ENCODE assay signal across 1 cellular context in the genomic region with DNA sequence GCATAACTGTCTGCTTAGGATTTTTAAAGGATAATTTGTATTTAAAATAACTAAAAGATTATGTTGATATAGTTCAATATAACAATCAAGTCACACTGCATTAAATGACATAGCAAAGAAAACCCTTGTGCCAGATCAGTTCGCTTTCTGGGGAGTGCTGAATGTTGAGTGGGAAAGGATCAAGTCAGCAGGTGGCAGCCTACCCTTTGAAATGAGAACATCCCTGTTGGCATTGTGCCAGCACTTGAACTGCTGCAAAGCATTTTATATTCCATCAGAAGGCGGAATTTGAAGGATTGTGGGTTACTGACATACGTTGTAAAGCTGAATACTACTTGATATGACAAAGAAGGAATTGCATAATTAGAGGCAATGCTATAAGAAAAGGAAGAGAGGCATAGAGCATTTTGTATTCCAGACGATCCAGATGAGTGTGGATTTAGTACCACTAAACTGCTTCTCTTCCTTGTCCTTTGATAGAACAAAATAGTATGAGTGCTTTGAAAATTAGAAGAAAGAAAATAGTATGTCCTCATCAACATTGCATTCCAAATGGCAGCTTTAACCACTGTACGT.
TF ChIP-seq lines count a peak whose summit lies in the region.

No MANE protein-coding gene starts in this region.

TF ChIP-seq in HCT116, 20 proteins besides CTCF, POLR2A, EP300 and RAD21 (continued from another document):
- TF ChIP-seq, protein P1, sequence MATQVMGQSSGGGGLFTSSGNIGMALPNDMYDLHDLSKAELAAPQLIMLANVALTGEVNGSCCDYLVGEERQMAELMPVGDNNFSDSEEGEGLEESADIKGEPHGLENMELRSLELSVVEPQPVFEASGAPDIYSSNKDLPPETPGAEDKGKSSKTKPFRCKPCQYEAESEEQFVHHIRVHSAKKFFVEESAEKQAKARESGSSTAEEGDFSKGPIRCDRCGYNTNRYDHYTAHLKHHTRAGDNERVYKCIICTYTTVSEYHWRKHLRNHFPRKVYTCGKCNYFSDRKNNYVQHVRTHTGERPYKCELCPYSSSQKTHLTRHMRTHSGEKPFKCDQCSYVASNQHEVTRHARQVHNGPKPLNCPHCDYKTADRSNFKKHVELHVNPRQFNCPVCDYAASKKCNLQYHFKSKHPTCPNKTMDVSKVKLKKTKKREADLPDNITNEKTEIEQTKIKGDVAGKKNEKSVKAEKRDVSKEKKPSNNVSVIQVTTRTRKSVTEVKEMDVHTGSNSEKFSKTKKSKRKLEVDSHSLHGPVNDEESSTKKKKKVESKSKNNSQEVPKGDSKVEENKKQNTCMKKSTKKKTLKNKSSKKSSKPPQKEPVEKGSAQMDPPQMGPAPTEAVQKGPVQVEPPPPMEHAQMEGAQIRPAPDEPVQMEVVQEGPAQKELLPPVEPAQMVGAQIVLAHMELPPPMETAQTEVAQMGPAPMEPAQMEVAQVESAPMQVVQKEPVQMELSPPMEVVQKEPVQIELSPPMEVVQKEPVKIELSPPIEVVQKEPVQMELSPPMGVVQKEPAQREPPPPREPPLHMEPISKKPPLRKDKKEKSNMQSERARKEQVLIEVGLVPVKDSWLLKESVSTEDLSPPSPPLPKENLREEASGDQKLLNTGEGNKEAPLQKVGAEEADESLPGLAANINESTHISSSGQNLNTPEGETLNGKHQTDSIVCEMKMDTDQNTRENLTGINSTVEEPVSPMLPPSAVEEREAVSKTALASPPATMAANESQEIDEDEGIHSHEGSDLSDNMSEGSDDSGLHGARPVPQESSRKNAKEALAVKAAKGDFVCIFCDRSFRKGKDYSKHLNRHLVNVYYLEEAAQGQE (IDR thresholded peaks at IDR 0.05; ENCODE audit: low read depth) = no peak
- TF ChIP-seq CBX3 (IDR thresholded peaks at IDR 0.05; ENCODE audit: low read depth) = 0 out of 2 replicates have a peak, but pooled peaks have one; percentile 23
- TF ChIP-seq, protein P2, sequence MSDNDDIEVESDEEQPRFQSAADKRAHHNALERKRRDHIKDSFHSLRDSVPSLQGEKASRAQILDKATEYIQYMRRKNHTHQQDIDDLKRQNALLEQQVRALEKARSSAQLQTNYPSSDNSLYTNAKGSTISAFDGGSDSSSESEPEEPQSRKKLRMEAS (IDR thresholded peaks at IDR 0.05) = no peak
- no peak for TF ChIP-seq FOSL1 (IDR thresholded peaks at IDR 0.05; ENCODE audit: low read depth)
TF ChIP-seq in HCT116: peak in this region for 2.
